1 cellular context compared by ENCODE assay signal in genomic region chr16:30418350-30419181, GRCh38.
TF ChIP-seq lines count a peak whose summit lies in the region.

No MANE protein-coding gene starts in this region.

TF ChIP-seq in HEK293, 187 proteins besides CTCF, POLR2A, EP300 and RAD21 (continued from another document):
- TF ChIP-seq PRDM4 (tag by site-specific recombination; IDR thresholded peaks at IDR 0.05), result peak; percentile 86
- 0 out of 2 replicates have a peak, but pooled peaks have one; percentile 27 for TF ChIP-seq ZNF335 (tag by site-specific recombination; conservative IDR thresholded peaks at IDR 0.05)
- no peak for TF ChIP-seq ZNF677 (tag by site-specific recombination; IDR thresholded peaks at IDR 0.05)
- peak; percentile 37; the same call in 1 of the 2 replicates for TF ChIP-seq ZSCAN23 (tag by site-specific recombination; IDR thresholded peaks at IDR 0.05)
- no peak for TF ChIP-seq SCRT1 (tag by site-specific recombination; IDR thresholded peaks at IDR 0.05; ENCODE audit: borderline replicate concordance)
- no peak for TF ChIP-seq ZNF76 (tag by site-specific recombination; IDR thresholded peaks at IDR 0.05; ENCODE audit: borderline replicate concordance, low read depth)
- TF ChIP-seq KLF7 (tag by site-specific recombination; IDR thresholded peaks at IDR 0.05; ENCODE audit: borderline replicate concordance), result 0 out of 2 replicates have a peak, but pooled peaks have one; percentile 51
- TF ChIP-seq ZNF112 (tag by site-specific recombination; IDR thresholded peaks at IDR 0.05), result no peak
- TF ChIP-seq ZSCAN5A (tag by site-specific recombination; IDR thresholded peaks at IDR 0.05), result no peak; the same call in 1 of the 2 replicates
- peak; percentile 53 for TF ChIP-seq ZNF664 (tag by site-specific recombination; IDR thresholded peaks at IDR 0.05)
- peak; percentile 30; the same call in 1 of the 2 replicates for TF ChIP-seq KLF8 (tag by site-specific recombination; IDR thresholded peaks at IDR 0.05)
- no peak for TF ChIP-seq ZNF654 (tag by site-specific recombination; IDR thresholded peaks at IDR 0.05; ENCODE audit: low read depth)
- no peak for TF ChIP-seq HIC1 (tag by site-specific recombination; IDR thresholded peaks at IDR 0.05)
- no peak for TF ChIP-seq ZBTB49 (tag by site-specific recombination; IDR thresholded peaks at IDR 0.05; ENCODE audit: low read depth)
- no peak for TF ChIP-seq ZNF558 (tag by site-specific recombination; IDR thresholded peaks at IDR 0.05)
- TF ChIP-seq ZFP3 (tag by site-specific recombination; IDR thresholded peaks at IDR 0.05; ENCODE audit: low read depth), result no peak
- no peak for TF ChIP-seq YY2 (tag by site-specific recombination; IDR thresholded peaks at IDR 0.05)
- no peak for TF ChIP-seq SP2 (tag by site-specific recombination; IDR thresholded peaks at IDR 0.05)
- peak; percentile 9; the same call in 1 of the 2 replicates for TF ChIP-seq GFI1B (tag by site-specific recombination; IDR thresholded peaks at IDR 0.05)
- TF ChIP-seq ZNF600 (tag by site-specific recombination; IDR thresholded peaks at IDR 0.05), result peak; percentile 58
- no peak for TF ChIP-seq ZNF18 (tag by site-specific recombination; IDR thresholded peaks at IDR 0.05)
- TF ChIP-seq PATZ1 (tag by site-specific recombination; IDR thresholded peaks at IDR 0.05), result peak; percentile 16; the same call in 1 of the 2 replicates
- peak; percentile 53; the same call in 1 of the 2 replicates for TF ChIP-seq KLF17 (tag by site-specific recombination; IDR thresholded peaks at IDR 0.05)
- TF ChIP-seq ZBTB1 (tag by site-specific recombination; IDR thresholded peaks at IDR 0.05), result no peak
- TF ChIP-seq ZNF670 (tag by site-specific recombination; IDR thresholded peaks at IDR 0.05; ENCODE audit: low read depth), result no peak
- TF ChIP-seq ZNF362 (tag by site-specific recombination; IDR thresholded peaks at IDR 0.05), result no peak
- no peak for TF ChIP-seq ZNF488 (tag by site-specific recombination; IDR thresholded peaks at IDR 0.05)
- TF ChIP-seq ZNF398 (tag by site-specific recombination; IDR thresholded peaks at IDR 0.05), result no peak
- no peak for TF ChIP-seq ZNF596 (tag by site-specific recombination; IDR thresholded peaks at IDR 0.05)
- no peak for TF ChIP-seq ZNF501 (tag by site-specific recombination; IDR thresholded peaks at IDR 0.05)
- 0 out of 2 replicates have a peak, but pooled peaks have one; percentile 0 for TF ChIP-seq ZNF324 (tag by site-specific recombination; IDR thresholded peaks at IDR 0.05)
- TF ChIP-seq ZNF639 (tag by site-specific recombination; IDR thresholded peaks at IDR 0.05), result 0 out of 2 replicates have a peak, but pooled peaks have one; percentile 47
- no peak for TF ChIP-seq ZBTB21 (tag by site-specific recombination; IDR thresholded peaks at IDR 0.05)
